Comparison of ENCODE assay signal across 19 cellular contexts in genomic region chr1:12142141-12142823, GRCh38. TPM values are rescaled to one million over a fixed set of nuclear protein-coding genes. Genes with fewer than 3 reads are reported as not detected.
DNase-seq lines count a peak whose midpoint lies in the region; ATAC-seq and TF ChIP-seq lines count a peak whose summit lies in the region.
"Had no signal": no experiment of that assay in that cellular context is flagged by ENCODE, and none has a peak within 500 bp of the region (broad histone marks: within the 10 kb centered on the region; RNA-seq: fewer than 3 reads in every experiment).

No MANE protein-coding gene starts in this region.

- POLR2A ChIA-PET in IMR-90 (lab: Charles Lee; ENCODE audit: unreplicated experiment) = no interaction called here

- 100% methylated on average over 1 of the region's 18 CpGs; no CpG with 5 or more reads in 1 of the 2 experiments for WGBS in IMR-90 (ENCODE audit: extremely low coverage in 2 of 2, insufficient read length in 1 of 2), 2 experiments
- WGBS in spleen, 5 donors = 81 to 90% (median 84%) methylated on average over 13 to 18 of the region's 18 CpGs

- H3K9me1 ChIP-seq in IMR-90 (ENCODE audit: insufficient read depth, low read length) = peaks cover 11% of the 10 kb centered on the region

- H3K9me3 ChIP-seq in IMR-90 (ENCODE audit: control insufficient read depth, insufficient read depth, low read length) (no peaks in the 10 kb centered on the region), spleen (no peaks in the 10 kb centered on the region)
- H3K9me3 ChIP-seq: body of pancreas, pancreas had no signal

- H2AK5ac ChIP-seq in IMR-90 (ENCODE audit: low read depth, low read length) = peak overlapping the region; percentile 94

- H3K27me3 ChIP-seq in IMR-90 (ENCODE audit: control insufficient read depth, insufficient read depth, low read length) (no peaks in the 10 kb centered on the region), layer of hippocampus (ENCODE audit: control insufficient read depth, insufficient read depth, low read length) (no peaks in the 10 kb centered on the region), spleen (replicated peaks in 1 of 7) (no peaks in the 10 kb centered on the region)
- H3K27me3 ChIP-seq: body of pancreas, pancreas had no signal

- H3K27ac ChIP-seq in IMR-90 (ENCODE audit: insufficient read depth, low read length) (no peak overlapping the region; the same call in 1 of the 2 replicates), layer of hippocampus (ENCODE audit: low read depth, low read length) (peak overlapping the region; percentile 57), spleen (peak overlapping the region in 7 of 8 donors; percentile 82 to 99 (median 92))
- H3K27ac ChIP-seq: 22Rv1, foreskin keratinocyte had no signal

- no peak for TF ChIP-seq POLR2A in IMR-90 (IDR thresholded peaks at IDR 0.05; ENCODE audit: low read depth, low read length)
- no peak for TF ChIP-seq POLR2A in spleen (IDR thresholded peaks at IDR 0.05)

- H3K56ac ChIP-seq in IMR-90 (ENCODE audit: extremely low read depth, insufficient read depth, low read length) = no peak overlapping the region

- no peak for TF ChIP-seq RAD21 in IMR-90 (IDR thresholded peaks at IDR 0.05; ENCODE audit: low read length)

- H3K36me3 Mint-ChIP-seq in activated CD4-positive, alpha-beta T cell treated with anti-CD3 and anti-CD28 coated beads, Interleukin-2, amount 10 ng/mL, durations not matched to agents 24 days and 14 days (ENCODE audit: low read depth) = peaks cover 11% of the 10 kb centered on the region
- H3K36me3 Mint-ChIP-seq: activated naive CD8-positive, alpha-beta T cell treated with anti-CD3 and anti-CD28 coated beads, Interleukin-2, amount 10 ng/mL, durations not matched to agents 7 days and 5 days had no signal

- dilution Hi-C loops in IMR-90 (cut with HindIII; ENCODE audit: low sequenced_read_pairs, unreplicated experiment) = no loop called here

- H2BK120ac ChIP-seq in IMR-90 (ENCODE audit: low read depth, low read length) = peak overlapping the region; percentile 96

- TF ChIP-seq CTCF in IMR-90 (conservative IDR thresholded peaks at IDR 0.05; ENCODE audit: low read depth, low read length) (no peak), spleen (IDR thresholded peaks at IDR 0.05 in 8 of 11, conservative IDR thresholded peaks at IDR 0.05 in 3 of 11) (no peak)

- DNase-seq in activated CD4-positive, alpha-beta T cell treated with anti-CD3 and anti-CD28 coated beads, Interleukin-2, amount 10 ng/mL, durations not matched to agents 24 days and 14 days = no peak
- DNase-seq in activated CD4-positive, alpha-beta T cell treated with anti-CD3 and anti-CD28 coated beads for 4 hours = no peak
- DNase-seq in IMR-90 = no peak
- peak; percentile 81 for DNase-seq in spleen
- DNase-seq in SKM-1 treated with dmso at 0.1 percent for 144 hours (lab: John Stamatoyannopoulos, UW; ENCODE audit: unreplicated experiment) = no peak
- DNase-seq: activated naive CD8-positive, alpha-beta T cell treated with anti-CD3 and anti-CD28 coated beads, Interleukin-2, amount 10 ng/mL, durations not matched to agents 7 days and 5 days; foreskin keratinocyte; GOT3; NCI-H2029; NK-92 treated with Interleukin-12 subunit alpha and Interleukin-12 subunit beta, amount 100 ng/mL, for 24 hours; stimulated activated CD4-positive, alpha-beta T cell treated with anti-CD3 and anti-CD28 coated beads, Interleukin-4, amount 100 ng/mL, for 1 hour had no signal

- H4K91ac ChIP-seq in IMR-90 (ENCODE audit: insufficient read depth, low read depth, low read length) = peak overlapping the region; percentile 96; the same call in 1 of the 2 replicates

- H3K27ac Mint-ChIP-seq in activated CD4-positive, alpha-beta T cell treated with anti-CD3 and anti-CD28 coated beads, Interleukin-2, amount 10 ng/mL, durations not matched to agents 24 days and 14 days = peak overlapping the region; percentile 32

- peak overlapping the region; percentile 14 for H2AFZ ChIP-seq in IMR-90 (replicated peaks; ENCODE audit: low read length, poor library complexity)

- peak overlapping the region; percentile 71; the same call in 2 of the 3 replicates for H2BK15ac ChIP-seq in IMR-90 (ENCODE audit: low read depth, low read length)

- H4K5ac ChIP-seq in IMR-90 (ENCODE audit: low read depth, low read length) = no peak overlapping the region; the same call in 1 of the 2 replicates

- H3K4me3 ChIP-seq in IMR-90 (ENCODE audit: insufficient read depth, low read depth, low read length) = no peak overlapping the region
- peak overlapping the region in 1 of 8 donors; percentile 48 for H3K4me3 ChIP-seq in spleen
- H3K4me3 ChIP-seq: body of pancreas, coronary artery, pancreas had no signal

- ATAC-seq in IMR-90 (ENCODE audit: low read depth) (no peak), GM18870 (IDR thresholded peaks at IDR 0.05; ENCODE audit: unreplicated experiment) (no peak), GM21515 (IDR thresholded peaks at IDR 0.05; ENCODE audit: unreplicated experiment) (no peak)
- ATAC-seq: body of pancreas, foreskin keratinocyte had no signal

- H3K14ac ChIP-seq in IMR-90 (replicated peaks; ENCODE audit: low read depth, low read length) = no peak overlapping the region; the same call in 1 of the 2 replicates

- H3K36me3 ChIP-seq in IMR-90 (ENCODE audit: control insufficient read depth, insufficient read depth, low read length) (no peaks in the 10 kb centered on the region), spleen (no peaks in the 10 kb centered on the region)
- H3K36me3 ChIP-seq: pancreas had no signal

- CTCF ChIA-PET in IMR-90 (lab: Yijun Ruan, JAX) = no interaction called here

- BruUV-seq in IMR-90 (replicated peaks; lab: Mats Ljungman, UMichigan) = no TSS peak

- H2BK20ac ChIP-seq in IMR-90 (ENCODE audit: low read depth, low read length) = no peak overlapping the region; the same call in 1 of the 2 replicates

- no peaks in the 10 kb centered on the region for H3K79me1 ChIP-seq in IMR-90 (ENCODE audit: low read depth in 1 of 2, low read length in 2 of 2)

- in situ Hi-C loops in IMR-90 (cut with MboI; ENCODE audit: low sequenced_read_pairs) = no loop called here

- H3K4ac ChIP-seq in IMR-90 (ENCODE audit: low read depth, low read length) = peak overlapping the region; percentile 90

- H4K20me1 ChIP-seq in IMR-90 (ENCODE audit: insufficient read depth, low read length) = no peaks in the 10 kb centered on the region

- no peak overlapping the region for H3K4me3 Mint-ChIP-seq in activated CD4-positive, alpha-beta T cell treated with anti-CD3 and anti-CD28 coated beads, Interleukin-2, amount 10 ng/mL, durations not matched to agents 24 days and 14 days
- H3K4me3 Mint-ChIP-seq: activated naive CD8-positive, alpha-beta T cell treated with anti-CD3 and anti-CD28 coated beads, Interleukin-2, amount 10 ng/mL, durations not matched to agents 7 days and 5 days; activated T-helper 1 cell treated with anti-CD3 and anti-CD28 coated beads, Interleukin-12 subunit alpha, Interleukin-12 subunit beta, Interleukin-2, Interleukin-4 antibody, amounts not matched to agents 30 ng/mL and 10 ng/mL and 1 ng/mL, durations not matched to agents 14 hours and 24 hours and 36 hours had no signal

- H3K9ac ChIP-seq in IMR-90 (ENCODE audit: low read depth, low read length) = no peak overlapping the region

- H3K4me2 ChIP-seq in IMR-90 (ENCODE audit: low read depth, low read length) = no peak overlapping the region

- peak overlapping the region; percentile 20 to 77; a peak in 2 of 4 replicates for H4K8ac ChIP-seq in IMR-90 (ENCODE audit: low read depth in 2 of 2, low read length in 2 of 2)

- H3K9me3 Mint-ChIP-seq in activated CD4-positive, alpha-beta T cell treated with anti-CD3 and anti-CD28 coated beads, Interleukin-2, amount 10 ng/mL, durations not matched to agents 24 days and 14 days = no peaks in the 10 kb centered on the region
- H3K9me3 Mint-ChIP-seq: activated naive CD8-positive, alpha-beta T cell treated with anti-CD3 and anti-CD28 coated beads, Interleukin-2, amount 10 ng/mL, durations not matched to agents 7 days and 5 days; activated T-helper 1 cell treated with anti-CD3 and anti-CD28 coated beads, Interleukin-12 subunit alpha, Interleukin-12 subunit beta, Interleukin-2, Interleukin-4 antibody, amounts not matched to agents 30 ng/mL and 10 ng/mL and 1 ng/mL, durations not matched to agents 14 hours and 24 hours and 36 hours had no signal

- H3K18ac ChIP-seq in IMR-90 (ENCODE audit: low read depth, low read length) = no peak overlapping the region; the same call in 1 of the 2 replicates

- peaks cover 14% of the 10 kb centered on the region for H3K4me1 ChIP-seq in IMR-90 (ENCODE audit: control insufficient read depth, insufficient read depth, low read length)
- H3K4me1 ChIP-seq in spleen = peaks cover 18 to 81% (median 55%) of the 10 kb centered on the region in 6 donors
- H3K4me1 ChIP-seq: body of pancreas, foreskin keratinocyte, pancreas had no signal

- H3K23ac ChIP-seq in IMR-90 (ENCODE audit: low read depth, low read length) = no peak overlapping the region

- no peaks in the 10 kb centered on the region for H3K27me3 Mint-ChIP-seq in activated CD4-positive, alpha-beta T cell treated with anti-CD3 and anti-CD28 coated beads, Interleukin-2, amount 10 ng/mL, durations not matched to agents 24 days and 14 days
- H3K27me3 Mint-ChIP-seq: activated naive CD8-positive, alpha-beta T cell treated with anti-CD3 and anti-CD28 coated beads, Interleukin-2, amount 10 ng/mL, durations not matched to agents 7 days and 5 days had no signal

- intact Hi-C loops in activated CD4-positive, alpha-beta T cell treated with anti-CD3 and anti-CD28 coated beads, Interleukin-2, amount 10 ng/mL, durations not matched to agents 24 days and 14 days (cut with micrococcal nuclease) = loop anchor here (2.0 kb wide), 1 partner anchor 15 kb away; no protein-coding TSS in a partner anchor
- intact Hi-C loops in IMR-90 (cut with micrococcal nuclease) (no loop called here), spleen (cut with DNase I; ENCODE audit: low total_unique reads) (no loop called here)

- no peak overlapping the region for H2BK5ac ChIP-seq in IMR-90 (ENCODE audit: low read depth, low read length, poor library complexity, severe bottlenecking)

- H3K4me1 Mint-ChIP-seq in activated CD4-positive, alpha-beta T cell treated with anti-CD3 and anti-CD28 coated beads, Interleukin-2, amount 10 ng/mL, durations not matched to agents 24 days and 14 days = peaks cover 31% of the 10 kb centered on the region

- H2AK9ac ChIP-seq in IMR-90 (replicated peaks; ENCODE audit: low read depth, low read length, poor library complexity) = peak overlapping the region; percentile 94

TF ChIP-seq in IMR-90, 13 proteins besides CTCF, POLR2A, EP300 and RAD21:
- TF ChIP-seq MAZ (IDR thresholded peaks at IDR 0.05; ENCODE audit: borderline replicate concordance, low read depth, low read length) = no peak
- no peak for TF ChIP-seq BHLHE40 (IDR thresholded peaks at IDR 0.05; ENCODE audit: low read depth, low read length)
TF ChIP-seq in IMR-90: peak in this region for 0.

RNA-seq across cellular contexts. Expression of gene TNFRSF1B, which starts 24.5 kb away (rescaled TPM):
- total RNA-seq in activated CD4-positive, alpha-beta T cell treated with anti-CD3 and anti-CD28 coated beads, Interleukin-2, amount 10 ng/mL, durations not matched to agents 24 days and 14 days = 145 TPM in 2 replicates
- total RNA-seq in IMR-90 (2012; rRNA removed) (4.3 and 5.0 TPM in 2 replicates), spleen (100 to 1,000 TPM; 142 to 233 (median 183) TPM)
- polyA plus RNA-seq in IMR-90 (2012; rRNA removed) (8.6 and 8.9 TPM in 2 replicates), spleen (10 to 100 TPM; 28.5 to 63.2 (median 36.8) TPM)
- 6.3 and 11.9 TPM in 2 replicates for polyA plus RNA-seq in IMR-90 (2012; cell fraction: cytosol; rRNA removed)
- 4.3 and 6.7 TPM in 2 replicates for polyA plus RNA-seq in IMR-90 (2012; cell fraction: nucleus; rRNA removed; ENCODE audit: low replicate concordance)

Comparison
In these comparisons a context has a peak if more than half of its experiments do, and no peak if none do; other contexts are left out.
1. RNA of gene TNFRSF1B, which starts 24.5 kb away (total RNA-seq): 142 to 233 TPM in spleen and 145 TPM in activated CD4-positive, alpha-beta T cell treated with anti-CD3 and anti-CD28 coated beads, Interleukin-2, amount 10 ng/mL, durations not matched to agents 24 days and 14 days; 4.3 to 5.0 TPM in IMR-90; every median in the first group is over 10 times any median in the second.